In genomic region chr22:41793871-41794270, GRCh38 we compare ENCODE assay signal across 29 cellular contexts.
"Had no signal": no experiment of that assay in that cellular context is flagged by ENCODE, and none has a peak within 500 bp of the region (broad histone marks: within the 10 kb centered on the region; RNA-seq: fewer than 3 reads in every experiment).

No MANE protein-coding gene starts in this region.

- H3K9me3 ChIP-seq: colonic mucosa, gastrocnemius medialis, heart left ventricle had no signal

- ATAC-seq: activated CD4-positive, alpha-beta T cell treated with anti-CD3 and anti-CD28 coated beads for 36 hours; activated T-cell treated with anti-CD3 and anti-CD28 coated beads, Interleukin-2, amount 50 U/mL, for 4 hours; activated T-helper 17 cell treated with anti-CD3 and anti-CD28 coated beads, Interleukin-2, amount 50 U/mL, for 72 hours; esophagus mucosa; foreskin keratinocyte; gastrocnemius medialis; heart left ventricle; T-helper 17 cell had no signal

- H3K4me1 Mint-ChIP-seq: endodermal cell had no signal

- H3K4me3 Mint-ChIP-seq: activated B cell treated with CpG ODN at 0.5 μM for 24 hours; activated CD4-positive, alpha-beta memory T cell treated with anti-CD3 and anti-CD28 coated beads for 36 hours; activated CD4-positive, alpha-beta T cell treated with anti-CD3 and anti-CD28 coated beads for 36 hours; activated CD4-positive, alpha-beta T cell treated with anti-CD3 and anti-CD28 coated beads, Interleukin-2, amount 10 ng/mL, durations not matched to agents 24 days and 14 days; activated naive CD8-positive, alpha-beta T cell; activated T-cell treated with anti-CD3 and anti-CD28 coated beads, Interleukin-2, amount 50 U/mL, for 4 hours; activated T-helper 17 cell treated with anti-CD3 and anti-CD28 coated beads, Interleukin-2, amount 50 U/mL, for 72 hours; endodermal cell; T-helper 17 cell; T-helper 2 cell treated with Interferon-gamma antibody and Interleukin-4, amounts not matched to agents 5 μg/mL and 100 μg/mL, for 36 hours had no signal

- FAIRE-seq: astrocyte had no signal

- H3K27me3 Mint-ChIP-seq: activated B cell treated with CpG ODN at 0.5 μM for 24 hours; activated CD4-positive, alpha-beta memory T cell treated with anti-CD3 and anti-CD28 coated beads for 36 hours; activated CD4-positive, alpha-beta T cell treated with anti-CD3 and anti-CD28 coated beads for 36 hours; activated CD4-positive, alpha-beta T cell treated with anti-CD3 and anti-CD28 coated beads, Interleukin-2, amount 10 ng/mL, durations not matched to agents 24 days and 14 days; activated naive CD8-positive, alpha-beta T cell; activated T-helper 17 cell treated with anti-CD3 and anti-CD28 coated beads, Interleukin-2, amount 50 U/mL, for 72 hours; T-helper 17 cell had no signal

- H3K9me3 Mint-ChIP-seq: activated B cell treated with CpG ODN at 0.5 μM for 24 hours; activated CD4-positive, alpha-beta memory T cell treated with anti-CD3 and anti-CD28 coated beads for 36 hours; activated CD4-positive, alpha-beta T cell treated with anti-CD3 and anti-CD28 coated beads, Interleukin-2, amount 10 ng/mL, durations not matched to agents 24 days and 14 days; activated T-cell treated with anti-CD3 and anti-CD28 coated beads, Interleukin-2, amount 50 U/mL, for 4 hours; activated T-helper 17 cell treated with anti-CD3 and anti-CD28 coated beads, Interleukin-2, amount 50 U/mL, for 72 hours; endodermal cell; T-helper 2 cell treated with Interferon-gamma antibody and Interleukin-4, amounts not matched to agents 5 μg/mL and 100 μg/mL, for 36 hours had no signal

- H3K27ac Mint-ChIP-seq: activated B cell treated with CpG ODN at 0.5 μM for 24 hours; activated CD4-positive, alpha-beta memory T cell treated with anti-CD3 and anti-CD28 coated beads for 36 hours; activated CD4-positive, alpha-beta T cell treated with anti-CD3 and anti-CD28 coated beads for 36 hours; activated CD4-positive, alpha-beta T cell treated with anti-CD3 and anti-CD28 coated beads, Interleukin-2, amount 10 ng/mL, durations not matched to agents 24 days and 14 days; endodermal cell; T-helper 2 cell treated with Interferon-gamma antibody and Interleukin-4, amounts not matched to agents 5 μg/mL and 100 μg/mL, for 36 hours had no signal

- H3K4me3 ChIP-seq: colonic mucosa, gastrocnemius medialis, heart left ventricle had no signal

- H3K27me3 ChIP-seq: brain microvascular endothelial cell, colonic mucosa, gastrocnemius medialis, heart left ventricle had no signal

- DNase-seq: activated B cell treated with CpG ODN at 0.5 μM for 24 hours; activated CD4-positive, alpha-beta memory T cell treated with anti-CD3 and anti-CD28 coated beads for 36 hours; activated CD4-positive, alpha-beta T cell treated with anti-CD3 and anti-CD28 coated beads for 36 hours; activated CD4-positive, alpha-beta T cell treated with anti-CD3 and anti-CD28 coated beads, Interleukin-2, amount 10 ng/mL, durations not matched to agents 24 days and 14 days; activated CD4-positive, CD25-positive, alpha-beta regulatory T cell treated with anti-CD3 and anti-CD28 coated beads, Interleukin-2, amount 50 U/mL, for 72 hours; activated CD8-positive, alpha-beta memory T cell treated with anti-CD3 and anti-CD28 coated beads for 24 hours; activated effector memory CD4-positive, alpha-beta T cell treated with Interleukin-2 at 50 U/mL for 16 hours; activated gamma-delta T cell treated with Interleukin-2 at 50 U/mL for 16 hours; activated naive CD4-positive, alpha-beta T cell treated with anti-CD3 and anti-CD28 coated beads, Interleukin-2, amount 50 U/mL, for 16 hours; activated naive CD4-positive, alpha-beta T cell treated with Interleukin-2 at 50 U/mL for 16 hours; activated T-cell treated with anti-CD3 and anti-CD28 coated beads, Interleukin-2, amount 50 U/mL, for 4 hours; brain microvascular endothelial cell; cerebellar nuclear complex; colonic mucosa; effector CD8-positive, alpha-beta T cell; endodermal cell; foreskin keratinocyte; gastrocnemius medialis; glutamatergic neuron; heart left ventricle; T-helper 1 cell; T-helper 17 cell; T1000; WERI-Rb-1 had no signal

- H3K36me3 ChIP-seq: brain microvascular endothelial cell, colonic mucosa, gastrocnemius medialis, heart left ventricle, WERI-Rb-1 had no signal

- H3K27ac ChIP-seq: brain microvascular endothelial cell, colonic mucosa, foreskin keratinocyte, gastrocnemius medialis, heart left ventricle, WERI-Rb-1 had no signal

- H3K4me1 ChIP-seq: colonic mucosa, foreskin keratinocyte, gastrocnemius medialis, heart left ventricle had no signal
